In genomic region chr16:67311607-67312449, GRCh38 we compare ENCODE assay signal across 8 cellular contexts. TPM values are rescaled to one million over a fixed set of nuclear protein-coding genes. Genes with fewer than 3 reads are reported as not detected.
DNase-seq lines count a peak whose midpoint lies in the region; ATAC-seq and TF ChIP-seq lines count a peak whose summit lies in the region.

No MANE protein-coding gene starts in this region.

- DNase-seq in AG09309 (ENCODE audit: low read depth): peak; percentile 100
- peak; percentile 99 for DNase-seq in HS-5 (ENCODE audit: low read depth)
- peak; percentile 43 for DNase-seq in activated T-cell treated with anti-CD3 and anti-CD28 coated beads for 4 hours
- no peak for DNase-seq in left ventricle myocardium superior
- peak; percentile 47 to 59 (median 54) for DNase-seq in stimulated activated CD4-positive, alpha-beta T cell treated with anti-CD3 and anti-CD28 coated beads, TNF-alpha, amount 100 ng/mL, for 4 hours (ENCODE audit: low read depth in 3 of 3)
- DNase-seq in immature natural killer cell: no peak
- DNase-seq in G401 (ENCODE audit: low spot score): no peak

- TF ChIP-seq CTCF in AG09309 (IDR thresholded peaks at IDR 0.05; ENCODE audit: control insufficient read depth, insufficient read depth, low read depth, low read length, missing control alignments): no peak

- intact Hi-C loops in left ventricle myocardium superior (cut with micrococcal nuclease): no loop called here

- peak overlapping the region in 1 of 6 donors; percentile 19 for H3K27ac Mint-ChIP-seq in immature natural killer cell

- H3K36me3 Mint-ChIP-seq in immature natural killer cell: no peaks in the 10 kb centered on the region

- H3K27me3 Mint-ChIP-seq in immature natural killer cell (ENCODE audit: low read depth in 3 of 3): peaks cover 0 to 4% (median 3%) of the 10 kb centered on the region in 3 donors

- in situ Hi-C loops in G401 (cut with HindIII; ENCODE audit: low sequenced_read_pairs): no loop called here

- peaks cover 0 to 1% (median 0%) of the 10 kb centered on the region in 6 donors for H3K9me3 Mint-ChIP-seq in immature natural killer cell

- H3K4me3 Mint-ChIP-seq in immature natural killer cell: no peak overlapping the region

- ATAC-seq in GM19467 (IDR thresholded peaks at IDR 0.05; ENCODE audit: unreplicated experiment) (peak; percentile 52), left ventricle myocardium superior (peak; percentile 87)

- no peaks in the 10 kb centered on the region for H3K4me1 Mint-ChIP-seq in immature natural killer cell

- H3K4me3 ChIP-seq in AG09309 (ENCODE audit: control insufficient read depth, low read depth, low read length): no peak overlapping the region

RNA-seq across cellular contexts. Expression of gene KCTD19, which starts 14.7 kb away (rescaled TPM):
- total RNA-seq in left ventricle myocardium superior: not detected
- polyA plus RNA-seq in immature natural killer cell: not detected
- 0.37 and 0.51 TPM in 2 replicates for total RNA-seq in G401 (2014; rRNA removed; shearing (Covaris generic))

RNA-seq across cellular contexts. Expression of gene LRRC36, which starts 14.8 kb away (rescaled TPM):
- total RNA-seq in left ventricle myocardium superior: not detected
- not detected for polyA plus RNA-seq in immature natural killer cell
- not detected in 2 replicates for total RNA-seq in G401 (2014; rRNA removed; shearing (Covaris generic))

RNA-seq across cellular contexts. Expression of gene PLEKHG4, which starts 32.5 kb away (rescaled TPM):
- 1.5 TPM for total RNA-seq in left ventricle myocardium superior
- 1 to 10 TPM; 3.7 to 8.1 (median 5.3) TPM for polyA plus RNA-seq in immature natural killer cell
- 15.7 and 27.0 TPM in 2 replicates for total RNA-seq in G401 (2014; rRNA removed; shearing (Covaris generic))

Comparison
In these comparisons a context has a peak if more than half of its experiments do, and no peak if none do; other contexts are left out.
1. DNase-seq: peak in AG09309 (single experiment), HS-5 (single experiment), activated T-cell treated with anti-CD3 and anti-CD28 coated beads for 4 hours (single experiment) and stimulated activated CD4-positive, alpha-beta T cell treated with anti-CD3 and anti-CD28 coated beads, TNF-alpha, amount 100 ng/mL, for 4 hours (3 of 3); none in left ventricle myocardium superior (single experiment), immature natural killer cell (0 of 3) and G401 (single experiment).